In the genomic region with DNA sequence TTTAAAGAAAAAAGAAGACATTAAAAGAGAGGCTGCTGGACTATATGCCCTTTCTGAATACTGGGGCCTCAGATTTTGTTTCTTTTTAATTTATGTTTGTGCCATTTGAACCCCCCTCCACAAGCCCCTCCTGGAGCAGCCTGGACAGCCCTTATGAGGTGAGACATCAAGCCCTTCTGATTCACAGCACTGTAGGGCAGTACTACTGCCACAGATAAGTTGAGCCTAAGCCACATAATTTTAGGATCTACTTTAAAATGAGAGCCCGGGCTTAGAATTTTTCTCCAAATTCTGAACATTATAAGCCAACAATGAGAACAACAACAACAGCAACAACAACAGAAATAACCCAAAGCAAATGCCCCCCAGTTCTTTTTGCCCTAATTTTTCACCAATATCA, we compare ENCODE assay signal across 31 cellular contexts.
DNase-seq lines count a peak whose midpoint lies in the region; FAIRE-seq and TF ChIP-seq lines count a peak whose summit lies in the region.
"Had no signal": no experiment of that assay in that cellular context is flagged by ENCODE, and none has a peak within 500 bp of the region (broad histone marks: within the 10 kb centered on the region; RNA-seq: fewer than 3 reads in every experiment).

No MANE protein-coding gene starts in this region.

- no peak for TF ChIP-seq POLR2A in breast epithelium (IDR thresholded peaks at IDR 0.05)
- no peak for TF ChIP-seq POLR2A in H54 (IDR thresholded peaks at IDR 0.05; ENCODE audit: low read depth, low read length)

- H3K4me1 ChIP-seq in breast epithelium (no peaks in the 10 kb centered on the region), HAP-1 (0 out of 2 replicates have a peak, but pooled peaks cover 3% of the 10 kb centered on the region), small intestine (ENCODE audit: control insufficient read depth in 2 of 2, insufficient read depth in 1 of 2, low read depth in 1 of 2, low read length in 1 of 2) (no peaks in the 10 kb centered on the region)
- H3K4me1 ChIP-seq: Caco-2, sigmoid colon had no signal

- H3K36me3 Mint-ChIP-seq in MCF 10A (ENCODE audit: insufficient read depth, unreplicated experiment): no peaks in the 10 kb centered on the region
- H3K36me3 Mint-ChIP-seq: brain, CD14-positive monocyte had no signal

- H3K27ac Mint-ChIP-seq in MCF 10A (ENCODE audit: low read depth, unreplicated experiment): peak overlapping the region; percentile 94
- H3K27ac Mint-ChIP-seq: activated CD4-positive, alpha-beta memory T cell treated with anti-CD3 and anti-CD28 coated beads, Interleukin-2, amount 10 ng/mL, durations not matched to agents 7 days and 5 days; activated T-helper 1 cell treated with anti-CD3 and anti-CD28 coated beads, Interleukin-12 subunit alpha, Interleukin-12 subunit beta, Interleukin-2, Interleukin-4 antibody, amounts not matched to agents 30 ng/mL and 10 ng/mL and 1 ng/mL, durations not matched to agents 14 hours and 24 hours and 36 hours; CD14-positive monocyte; naive thymus-derived CD4-positive, alpha-beta T cell; progenitor cell of endocrine pancreas had no signal

- in situ Hi-C loops in astrocyte of the spinal cord (cut with HindIII; ENCODE audit: low sequenced_read_pairs) (no loop called here), HAP-1 (cut with MboI; ENCODE audit: low sequenced_read_pairs) (no loop called here)

- DNase-seq in MCF 10A (ENCODE audit: unreplicated experiment) (no peak), breast epithelium (ENCODE audit: low spot score in 2 of 2) (no peak), astrocyte of the spinal cord (ENCODE audit: low read depth, low spot score) (peak; percentile 29), iris pigment epithelial cell (ENCODE audit: low read depth) (peak; percentile 26), HAP-1 (ENCODE audit: low spot score in 2 of 2) (no peak), H54 (ENCODE audit: insufficient read length, low spot score) (no peak), superior temporal gyrus (ENCODE audit: extremely low spot score) (no peak), small intestine (no peak)
- DNase-seq: activated CD4-positive, alpha-beta memory T cell treated with anti-CD3 and anti-CD28 coated beads, Interleukin-2, amount 10 ng/mL, durations not matched to agents 7 days and 5 days; activated CD8-positive, alpha-beta memory T cell treated with anti-CD3 and anti-CD28 coated beads, Interleukin-2, amount 50 U/mL, for 48 hours; activated naive CD4-positive, alpha-beta T cell treated with Interleukin-2 at 50 U/mL for 16 hours; Caco-2; DMS79; GF-D8; KG1; left ventricle myocardium superior; MM.1S; naive thymus-derived CD4-positive, alpha-beta T cell; NCI-H1105 treated with DMSO at 0.1 percent for 48 hours; NCI-H2029; NCI-H526; Right ventricle myocardium superior; sigmoid colon; stimulated activated CD4-positive, alpha-beta T cell treated with anti-CD3 and anti-CD28 coated beads, Interleukin-4, amount 100 ng/mL, for 4 hours; T-helper 2 cell; trophoblast cell had no signal

- CTCF ChIA-PET in MCF 10A (lab: Yijun Ruan, JAX): interaction anchor here (0.6 to 1.5 kb wide), 4 partner anchors 16 to 100 kb away, joined by 3 read pairs; no protein-coding TSS in a partner anchor

- H3K27ac ChIP-seq in breast epithelium (no peak overlapping the region), small intestine (ENCODE audit: low read depth in 1 of 2, low read length in 1 of 2) (no peak overlapping the region)
- H3K27ac ChIP-seq: 22Rv1, sigmoid colon had no signal

- H3K4me3 ChIP-seq in breast epithelium (no peak overlapping the region), astrocyte of the spinal cord (ENCODE audit: low read depth, low read length) (no peak overlapping the region), HAP-1 (no peak overlapping the region), small intestine (ENCODE audit: low read depth in 1 of 2, low read length in 2 of 2) (no peak overlapping the region)
- H3K4me3 ChIP-seq: sigmoid colon had no signal

- H3K9me3 ChIP-seq in breast epithelium (no peaks in the 10 kb centered on the region), HAP-1 (no peaks in the 10 kb centered on the region), small intestine (ENCODE audit: control insufficient read depth, low read depth) (no peaks in the 10 kb centered on the region)
- H3K9me3 ChIP-seq: Caco-2, sigmoid colon had no signal

- H3K4me3 Mint-ChIP-seq in MCF 10A (ENCODE audit: unreplicated experiment): peak overlapping the region; percentile 48
- H3K4me3 Mint-ChIP-seq: activated CD4-positive, alpha-beta memory T cell treated with anti-CD3 and anti-CD28 coated beads, Interleukin-2, amount 10 ng/mL, durations not matched to agents 7 days and 5 days; activated T-helper 1 cell treated with anti-CD3 and anti-CD28 coated beads, Interleukin-12 subunit alpha, Interleukin-12 subunit beta, Interleukin-2, Interleukin-4 antibody, amounts not matched to agents 30 ng/mL and 10 ng/mL and 1 ng/mL, durations not matched to agents 14 hours and 24 hours and 36 hours; brain; CD14-positive monocyte; naive thymus-derived CD4-positive, alpha-beta T cell had no signal

- no peaks in the 10 kb centered on the region for H3K36me3 ChIP-seq in breast epithelium
- no peaks in the 10 kb centered on the region for H3K36me3 ChIP-seq in HAP-1 (replicated peaks)
- H3K36me3 ChIP-seq in small intestine (ENCODE audit: control insufficient read depth in 2 of 2, insufficient read depth in 2 of 2, low read length in 2 of 2): no peaks in the 10 kb centered on the region
- H3K36me3 ChIP-seq: sigmoid colon had no signal

- no peak for TF ChIP-seq CTCF in MCF 10A (IDR thresholded peaks at IDR 0.05; ENCODE audit: unreplicated experiment)
- TF ChIP-seq CTCF in breast epithelium (IDR thresholded peaks at IDR 0.05): no peak
- no peak for TF ChIP-seq CTCF in astrocyte of the spinal cord (IDR thresholded peaks at IDR 0.05; ENCODE audit: low read depth, low read length)

- POLR2A ChIA-PET in MCF 10A (lab: Yijun Ruan, JAX): interaction anchor here (0.6 to 1.4 kb wide), 3 partner anchors 23 to 213 kb away, joined by 3 to 8 read pairs (median 3); no protein-coding TSS in a partner anchor

- WGBS in small intestine, 3 donors: 59 to 88% (median 77%) methylated on average over 1 of the region's 1 CpG

- FAIRE-seq in H54 (lab: Jason Lieb, UNC) (no peak), small intestine (lab: Jason Lieb, UNC) (no peak)

- H3K27me3 Mint-ChIP-seq in MCF 10A (ENCODE audit: insufficient read depth, unreplicated experiment): no peaks in the 10 kb centered on the region
- H3K27me3 Mint-ChIP-seq: activated CD4-positive, alpha-beta memory T cell treated with anti-CD3 and anti-CD28 coated beads, Interleukin-2, amount 10 ng/mL, durations not matched to agents 7 days and 5 days; brain; naive thymus-derived CD4-positive, alpha-beta T cell had no signal

- intact Hi-C loops in MCF 10A (cut with micrococcal nuclease) (loop anchor here (10.0 kb wide), 1 partner anchor 127 kb away; no protein-coding TSS in a partner anchor), breast epithelium (cut with DNase I; ENCODE audit: low total_unique reads) (no loop called here)

- H3K27me3 ChIP-seq in breast epithelium: peaks cover 0 to 7% of the 10 kb centered on the region in 2 donors
- no peaks in the 10 kb centered on the region for H3K27me3 ChIP-seq in HAP-1 (ENCODE audit: low read depth)
- H3K27me3 ChIP-seq in small intestine (ENCODE audit: control insufficient read depth in 2 of 2, insufficient read depth in 2 of 2, low read length in 2 of 2): no peaks in the 10 kb centered on the region
- H3K27me3 ChIP-seq: sigmoid colon had no signal

- peaks cover 62% of the 10 kb centered on the region for H3K4me1 Mint-ChIP-seq in MCF 10A (ENCODE audit: insufficient read depth, unreplicated experiment)
- H3K4me1 Mint-ChIP-seq: activated CD4-positive, alpha-beta memory T cell treated with anti-CD3 and anti-CD28 coated beads, Interleukin-2, amount 10 ng/mL, durations not matched to agents 7 days and 5 days; CD14-positive monocyte; naive thymus-derived CD4-positive, alpha-beta T cell had no signal

- no peaks in the 10 kb centered on the region for H3K9me3 Mint-ChIP-seq in MCF 10A (ENCODE audit: unreplicated experiment)

- TSS peak; percentile 78 for BruUV-seq in MCF 10A (replicated peaks; lab: Mats Ljungman, UMichigan)

Comparison
In these comparisons a context has a peak if more than half of its experiments do, and no peak if none do; other contexts are left out.
1. DNase-seq: peak in astrocyte of the spinal cord (single experiment) and iris pigment epithelial cell (single experiment); none in MCF 10A (single experiment), breast epithelium (0 of 2), HAP-1 (0 of 2), H54 (single experiment), superior temporal gyrus (single experiment) and small intestine (single experiment).